ENCODE assay signal across 12 cellular contexts in genomic region chr3:106379251-106379750, GRCh38.
"Had no signal": no experiment of that assay in that cellular context is flagged by ENCODE, and none has a peak within 500 bp of the region (broad histone marks: within the 10 kb centered on the region; RNA-seq: fewer than 3 reads in every experiment).

No MANE protein-coding gene starts in this region.

- H3K4me3 ChIP-seq: testis, uterus had no signal

- DNase-seq: activated CD4-positive, alpha-beta T cell treated with anti-CD3 and anti-CD28 coated beads, Interleukin-2, amount 50 U/mL, for 1 hour; activated CD4-positive, CD25-positive, alpha-beta regulatory T cell; dermis blood vessel endothelial cell; immature natural killer cell; left colon; stimulated activated CD4-positive, alpha-beta T cell treated with anti-CD3 and anti-CD28 coated beads, Interleukin-4, amount 100 ng/mL, for 1 hour; stimulated activated CD8-positive, alpha-beta memory T cell treated with anti-CD3 and anti-CD28 coated beads, Interleukin-4, amount 100 ng/mL, for 48 hours; stimulated activated naive CD8-positive, alpha-beta T cell treated with anti-CD3 and anti-CD28 coated beads, Interleukin-15, Interleukin-2, amounts not matched to agents 100 U/mL and 50 U/mL, for 24 hours; testis; uterus had no signal

- ATAC-seq: esophagus mucosa; left colon; natural killer cell treated with Interleukin-12 subunit alpha and Interleukin-12 subunit beta and Interleukin-15 and Interleukin-18, amount 100 ng/mL, for 72 hours; stimulated activated naive CD8-positive, alpha-beta T cell treated with anti-CD3 and anti-CD28 coated beads, Interleukin-15, Interleukin-2, amounts not matched to agents 100 U/mL and 50 U/mL, for 24 hours had no signal

- H3K27ac ChIP-seq: testis, uterus had no signal

- H3K9me3 ChIP-seq: testis, uterus had no signal

- H3K27me3 ChIP-seq: testis, uterus had no signal

- H3K36me3 ChIP-seq: uterus had no signal

- H3K4me1 ChIP-seq: testis, uterus had no signal
